In genomic region chr1:15957221-15958090, GRCh38 we compare ENCODE assay signal across 2 cellular contexts.
TF ChIP-seq lines count a peak whose summit lies in the region.

No MANE protein-coding gene starts in this region.

TF ChIP-seq in HEK293T, 16 proteins besides CTCF, POLR2A, EP300 and RAD21 (continued from another document):
- TF ChIP-seq, protein P1, sequence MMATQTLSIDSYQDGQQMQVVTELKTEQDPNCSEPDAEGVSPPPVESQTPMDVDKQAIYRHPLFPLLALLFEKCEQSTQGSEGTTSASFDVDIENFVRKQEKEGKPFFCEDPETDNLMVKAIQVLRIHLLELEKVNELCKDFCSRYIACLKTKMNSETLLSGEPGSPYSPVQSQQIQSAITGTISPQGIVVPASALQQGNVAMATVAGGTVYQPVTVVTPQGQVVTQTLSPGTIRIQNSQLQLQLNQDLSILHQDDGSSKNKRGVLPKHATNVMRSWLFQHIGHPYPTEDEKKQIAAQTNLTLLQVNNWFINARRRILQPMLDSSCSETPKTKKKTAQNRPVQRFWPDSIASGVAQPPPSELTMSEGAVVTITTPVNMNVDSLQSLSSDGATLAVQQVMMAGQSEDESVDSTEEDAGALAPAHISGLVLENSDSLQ (IDR thresholded peaks at IDR 0.05), result no peak
- TF ChIP-seq BHLHE40 (IDR thresholded peaks at IDR 0.05; ENCODE audit: borderline replicate concordance), result no peak
- no peak for TF ChIP-seq NFRKB (IDR thresholded peaks at IDR 0.05)

TF ChIP-seq in GM12878, 131 proteins besides CTCF, POLR2A, EP300 and RAD21 (continued from another document):
- TF ChIP-seq, protein P2, sequence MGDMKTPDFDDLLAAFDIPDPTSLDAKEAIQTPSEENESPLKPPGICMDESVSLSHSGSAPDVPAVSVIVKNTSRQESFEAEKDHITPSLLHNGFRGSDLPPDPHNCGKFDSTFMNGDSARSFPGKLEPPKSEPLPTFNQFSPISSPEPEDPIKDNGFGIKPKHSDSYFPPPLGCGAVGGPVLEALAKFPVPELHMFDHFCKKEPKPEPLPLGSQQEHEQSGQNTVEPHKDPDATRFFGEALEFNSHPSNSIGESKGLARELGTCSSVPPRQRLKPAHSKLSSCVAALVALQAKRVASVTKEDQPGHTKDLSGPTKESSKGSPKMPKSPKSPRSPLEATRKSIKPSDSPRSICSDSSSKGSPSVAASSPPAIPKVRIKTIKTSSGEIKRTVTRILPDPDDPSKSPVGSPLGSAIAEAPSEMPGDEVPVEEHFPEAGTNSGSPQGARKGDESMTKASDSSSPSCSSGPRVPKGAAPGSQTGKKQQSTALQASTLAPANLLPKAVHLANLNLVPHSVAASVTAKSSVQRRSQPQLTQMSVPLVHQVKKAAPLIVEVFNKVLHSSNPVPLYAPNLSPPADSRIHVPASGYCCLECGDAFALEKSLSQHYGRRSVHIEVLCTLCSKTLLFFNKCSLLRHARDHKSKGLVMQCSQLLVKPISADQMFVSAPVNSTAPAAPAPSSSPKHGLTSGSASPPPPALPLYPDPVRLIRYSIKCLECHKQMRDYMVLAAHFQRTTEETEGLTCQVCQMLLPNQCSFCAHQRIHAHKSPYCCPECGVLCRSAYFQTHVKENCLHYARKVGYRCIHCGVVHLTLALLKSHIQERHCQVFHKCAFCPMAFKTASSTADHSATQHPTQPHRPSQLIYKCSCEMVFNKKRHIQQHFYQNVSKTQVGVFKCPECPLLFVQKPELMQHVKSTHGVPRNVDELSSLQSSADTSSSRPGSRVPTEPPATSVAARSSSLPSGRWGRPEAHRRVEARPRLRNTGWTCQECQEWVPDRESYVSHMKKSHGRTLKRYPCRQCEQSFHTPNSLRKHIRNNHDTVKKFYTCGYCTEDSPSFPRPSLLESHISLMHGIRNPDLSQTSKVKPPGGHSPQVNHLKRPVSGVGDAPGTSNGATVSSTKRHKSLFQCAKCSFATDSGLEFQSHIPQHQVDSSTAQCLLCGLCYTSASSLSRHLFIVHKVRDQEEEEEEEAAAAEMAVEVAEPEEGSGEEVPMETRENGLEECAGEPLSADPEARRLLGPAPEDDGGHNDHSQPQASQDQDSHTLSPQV (IDR thresholded peaks at IDR 0.05), result no peak
- TF ChIP-seq GATAD2B (conservative IDR thresholded peaks at IDR 0.05; ENCODE audit: low read depth) (no peak), SMC3 (IDR thresholded peaks at IDR 0.05; ENCODE audit: borderline replicate concordance, low read length) (peak; percentile 39; the same call in 1 of the 2 replicates)
